ENCODE assay signal across 30 cellular contexts in genomic region chr19:56623006-56623405, GRCh38. TPM values are rescaled to one million over a fixed set of nuclear protein-coding genes. Genes with fewer than 3 reads are reported as not detected.
"Had no signal": no experiment of that assay in that cellular context is flagged by ENCODE, and none has a peak within 500 bp of the region (broad histone marks: within the 10 kb centered on the region; RNA-seq: fewer than 3 reads in every experiment).

No MANE protein-coding gene starts in this region.

- H3K27me3 ChIP-seq: ovary, right lobe of liver, sigmoid colon, thyroid gland, tibial nerve, upper lobe of left lung, vagina had no signal

- H3K4me3 ChIP-seq: ovary, psoas muscle, right lobe of liver, sigmoid colon, thoracic aorta, thyroid gland, tibial nerve, upper lobe of left lung, vagina had no signal

- H3K9me3 ChIP-seq: thyroid gland had no signal

- FAIRE-seq: small intestine, urothelium cell line had no signal

- ATAC-seq: naive thymus-derived CD8-positive, alpha-beta T cell; natural killer cell treated with Interleukin-12 subunit alpha and Interleukin-12 subunit beta and Interleukin-15 and Interleukin-18, amount 100 ng/mL, for 72 hours; psoas muscle; right cardiac atrium; right lobe of liver; stimulated activated effector memory CD8-positive, alpha-beta T cell treated with anti-CD3 and anti-CD28 coated beads, Interleukin-12 subunit alpha, Interleukin-12 subunit beta, amount 100 ng/mL, for 72 hours; stimulated activated naive B cell treated with anti-CD40 and anti-IgM and Interleukin-4, amounts not matched to agents 10 μg/mL and 1 μg/mL and 100 μg/mL, for 72 hours had no signal

- DNase-seq: naive B cell; naive thymus-derived CD8-positive, alpha-beta T cell; nephron progenitor cell; occipital lobe; ovary; psoas muscle; right lobe of liver; sigmoid colon; small intestine; stimulated activated CD4-positive, alpha-beta T cell treated with anti-CD3 and anti-CD28 coated beads, Interleukin-15, amount 100 ng/mL, for 24 hours; stimulated activated CD4-positive, alpha-beta T cell treated with anti-CD3 and anti-CD28 coated beads, Interleukin-2, amount 100 ng/mL, for 24 hours; stimulated activated CD4-positive, alpha-beta T cell treated with anti-CD3 and anti-CD28 coated beads, Interleukin-2, amount 100 ng/mL, for 48 hours; stimulated activated CD4-positive, alpha-beta T cell treated with anti-CD3 and anti-CD28 coated beads, Interleukin-4, amount 100 ng/mL, for 24 hours; stimulated activated naive B cell treated with anti-CD40 and anti-IgM and Interleukin-4, amounts not matched to agents 10 μg/mL and 1 μg/mL and 100 μg/mL, for 72 hours; stimulated activated naive CD4-positive, alpha-beta T cell treated with Interleukin-2 at 50 U/mL for 16 hours; thyroid gland; trophoblast cell; upper lobe of left lung had no signal

- H3K9ac ChIP-seq: parathyroid adenoma had no signal

- H3K27ac ChIP-seq: ovary, parathyroid adenoma, psoas muscle, right lobe of liver, sigmoid colon, thoracic aorta, thyroid gland, tibial nerve, upper lobe of left lung, vagina had no signal

- H2AFZ ChIP-seq: parathyroid adenoma had no signal

- H3K4me1 ChIP-seq: parathyroid adenoma, psoas muscle, right lobe of liver, sigmoid colon, thyroid gland, tibial nerve, upper lobe of left lung, vagina had no signal

RNA-seq across cellular contexts. Expression of gene SMIM17, which starts 20.0 kb away (rescaled TPM):
- total RNA-seq: naive thymus-derived CD8-positive, alpha-beta T cell; natural killer cell treated with Interleukin-12 subunit alpha and Interleukin-12 subunit beta and Interleukin-15 and Interleukin-18, amount 100 ng/mL, for 72 hours; osteoblast; psoas muscle; right lobe of liver; subcutaneous adipose tissue; thyroid gland; ureter had no signal

RNA-seq across cellular contexts. Expression of gene ZNF835, which starts 48.6 kb away (rescaled TPM):
- total RNA-seq: neural crest cell had no signal
